8 cellular contexts compared by ENCODE assay signal in the genomic region with DNA sequence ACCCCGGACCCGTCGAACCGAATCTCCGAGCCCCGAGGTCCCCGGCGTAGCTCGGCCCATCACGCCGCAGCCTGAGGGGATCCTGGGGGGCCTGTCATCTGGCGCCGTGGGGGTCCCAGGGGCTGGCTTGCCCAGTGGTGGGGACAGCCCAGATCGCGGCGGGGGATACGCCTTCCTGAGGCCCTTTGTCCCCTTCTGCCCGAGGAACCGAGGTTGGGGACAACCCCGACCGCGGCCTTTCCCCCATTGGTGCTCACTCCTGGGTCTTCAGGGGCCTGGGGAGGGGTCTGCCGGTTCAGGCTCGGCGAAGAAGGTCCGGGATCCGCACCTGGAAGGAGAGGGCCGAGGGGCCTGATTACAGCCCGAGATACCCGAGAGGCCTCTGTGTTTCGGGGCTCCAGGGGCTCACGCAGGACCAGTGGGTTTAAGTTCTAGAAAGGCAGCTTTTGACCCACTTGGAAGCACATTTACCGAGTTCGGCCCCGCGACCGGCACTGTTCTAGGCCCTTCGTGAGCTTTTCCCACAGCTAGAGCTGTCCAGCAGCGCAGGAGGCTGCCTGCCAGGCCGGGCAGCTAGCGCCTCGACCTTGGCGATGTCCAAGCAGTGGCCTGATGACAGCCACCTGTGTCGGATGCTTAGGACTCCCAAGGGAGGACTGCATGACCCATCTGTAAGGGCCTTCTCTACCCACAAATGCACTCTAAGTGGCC. TPM values are rescaled to one million over a fixed set of nuclear protein-coding genes. Genes with fewer than 3 reads are reported as not detected.
A peak's percentile ranks its signal among the peaks of the same experiment; 100 is the strongest.
DNase-seq lines count a peak whose midpoint lies in the region; ATAC-seq and TF ChIP-seq lines count a peak whose summit lies in the region.

No MANE protein-coding gene starts in this region.

- H3K27ac ChIP-seq in caudate nucleus (ENCODE audit: low read depth, low read length) (peak overlapping the region; percentile 83), lower lobe of right lung (peak overlapping the region; percentile 93), uterus (peak overlapping the region; percentile 88 to 90)

- no peaks in the 10 kb centered on the region for H3K27me3 ChIP-seq in BE2C
- no peaks in the 10 kb centered on the region for H3K27me3 ChIP-seq in lower lobe of right lung (ENCODE audit: low read depth)
- H3K27me3 ChIP-seq in uterus: no peaks in the 10 kb centered on the region

- H3K9me3 ChIP-seq in BE2C (no peaks in the 10 kb centered on the region), lower lobe of right lung (no peaks in the 10 kb centered on the region), uterus (no peaks in the 10 kb centered on the region)

- no peak for TF ChIP-seq POLR2A in uterus (IDR thresholded peaks at IDR 0.05)

- no peak for TF ChIP-seq CTCF in BE2C (IDR thresholded peaks at IDR 0.05; ENCODE audit: low read depth, low read length)
- TF ChIP-seq CTCF in lower lobe of right lung (IDR thresholded peaks at IDR 0.05): no peak
- TF ChIP-seq CTCF in uterus (IDR thresholded peaks at IDR 0.05): no peak

- H3K36me3 ChIP-seq in BE2C: peaks cover 5% of the 10 kb centered on the region
- H3K36me3 ChIP-seq in lower lobe of right lung: no peaks in the 10 kb centered on the region
- H3K36me3 ChIP-seq in uterus: no peaks in the 10 kb centered on the region

- intact Hi-C loops in lower lobe of right lung (cut with DNase I) (no loop called here), uterus (cut with DNase I; ENCODE audit: low total_unique reads) (no loop called here)

- DNase-seq in BE2C (peak; percentile 21), M059J (ENCODE audit: low read depth) (peak; percentile 39), caudate nucleus (lab: John Stamatoyannopoulos, UW) (peak in 8 of 61 donors; percentile 24 to 47 (median 36)), lower lobe of right lung (peak; percentile 62), uterus (no peak), NCI-H2227 treated with DMSO at 0.1 percent for 48 hours (lab: John Stamatoyannopoulos, UW) (no peak), NCI-H187 (lab: John Stamatoyannopoulos, UW) (no peak)

- peak overlapping the region; percentile 86 for H3K4me3 ChIP-seq in BE2C (ENCODE audit: low read depth, low read length)
- peak overlapping the region; percentile 97 for H3K4me3 ChIP-seq in lower lobe of right lung
- H3K4me3 ChIP-seq in uterus: peak overlapping the region; percentile 86 to 91

- ATAC-seq in GM19035 (IDR thresholded peaks at IDR 0.05; ENCODE audit: unreplicated experiment) (peak; percentile 7), lower lobe of right lung (peak; percentile 32 to 44)

- H3K4me1 ChIP-seq in BE2C: peaks cover 36% of the 10 kb centered on the region
- H3K4me1 ChIP-seq in lower lobe of right lung: peaks cover 62% of the 10 kb centered on the region
- H3K4me1 ChIP-seq in uterus: peaks cover 0 to 14% of the 10 kb centered on the region in 2 donors

RNA-seq across cellular contexts. Expression of a gene that starts 0.5 kb away (rescaled TPM):
- 45.7 TPM for polyA plus RNA-seq in BE2C (2012; ENCODE audit: insufficient read depth, insufficient read length, low read depth)
- total RNA-seq in M059J (2014; rRNA removed; shearing (Covaris generic)): 34.6 and 60.5 TPM in 2 replicates
- total RNA-seq in lower lobe of right lung (202 TPM), uterus (100 to 1,000 TPM in 1 of 4 donors, 10 to 100 TPM in 3; 27.4 to 117 (median 54.2) TPM)

Comparison
In these comparisons a context has a peak if more than half of its experiments do, and no peak if none do; other contexts are left out.
1. DNase-seq: peak in BE2C (single experiment), M059J (single experiment) and lower lobe of right lung (single experiment); none in uterus (0 of 2), NCI-H2227 treated with DMSO at 0.1 percent for 48 hours (single experiment) and NCI-H187 (0 of 2).
2. Peak in every context shown above with its lines, with median percentiles within 50 percentile points of each other: H3K4me3 ChIP-seq and H3K27ac ChIP-seq.